1 cellular context compared by ENCODE assay signal in genomic region chr20:33192912-33193501, GRCh38.
TF ChIP-seq lines count a peak whose summit lies in the region.

No MANE protein-coding gene starts in this region.

TF ChIP-seq in A549, 52 proteins besides CTCF, POLR2A, EP300 and RAD21 (continued from another document):
- TF ChIP-seq EHMT2 (IDR thresholded peaks at IDR 0.05; ENCODE audit: low read depth), result peak; percentile 62; the same call in 1 of the 2 replicates
